In the genomic region with DNA sequence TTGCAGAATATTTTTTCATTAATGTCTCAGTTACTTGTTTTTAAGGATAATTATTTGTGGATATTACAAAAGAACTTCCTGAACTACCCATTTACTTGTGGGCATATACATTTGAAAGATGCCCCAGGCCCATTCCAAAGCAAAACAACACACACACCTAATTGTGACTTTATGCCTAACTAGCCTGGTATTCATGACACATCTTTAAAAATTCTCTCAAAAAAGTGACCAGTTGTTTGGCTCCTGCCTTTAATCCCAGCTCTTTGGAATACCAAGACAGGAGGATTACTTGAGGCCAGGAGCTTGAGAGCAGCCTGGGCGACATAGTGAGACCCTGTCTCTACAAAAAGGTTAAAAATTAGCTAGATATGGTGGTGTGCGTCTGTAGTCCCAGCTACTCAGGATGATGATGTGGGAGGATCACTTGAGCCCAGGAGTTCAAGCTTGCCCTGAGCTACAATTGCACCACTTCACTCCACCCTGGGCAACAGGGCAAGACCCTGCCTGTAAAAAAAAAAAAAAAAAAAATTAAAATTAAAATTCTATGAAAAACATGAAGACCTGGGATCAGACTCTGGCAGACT, we compare ENCODE assay signal across 11 cellular contexts. TPM values are rescaled to one million over a fixed set of nuclear protein-coding genes. Genes with fewer than 3 reads are reported as not detected.
A peak's percentile ranks its signal among the peaks of the same experiment; 100 is the strongest.
DNase-seq lines count a peak whose midpoint lies in the region; ATAC-seq, FAIRE-seq and TF ChIP-seq lines count a peak whose summit lies in the region.
"Had no signal": no experiment of that assay in that cellular context is flagged by ENCODE, and none has a peak within 500 bp of the region (broad histone marks: within the 10 kb centered on the region; RNA-seq: fewer than 3 reads in every experiment).

No MANE protein-coding gene starts in this region.

- no peaks in the 10 kb centered on the region for H3K79me1 ChIP-seq in mesendoderm (ENCODE audit: low read length)

- H4K8ac ChIP-seq in mesendoderm (ENCODE audit: low read depth, low read length), result no peak overlapping the region

- no peaks in the 10 kb centered on the region for H3K9me3 ChIP-seq in AG04450 (ENCODE audit: control insufficient read depth, insufficient read depth, low read length)
- no peaks in the 10 kb centered on the region for H3K9me3 ChIP-seq in mucosa of descending colon
- H3K9me3 ChIP-seq: BLaER1 had no signal

- peak overlapping the region; percentile 15 for H2BK120ac ChIP-seq in mesendoderm (ENCODE audit: low read depth, low read length)

- H3K4ac ChIP-seq in mesendoderm (ENCODE audit: low read depth, low read length), result no peak overlapping the region

- intact Hi-C loops in mucosa of descending colon (cut with DNase I, micrococcal nuclease), result no loop called here

- peak overlapping the region; percentile 81 for H3K18ac ChIP-seq in mesendoderm (ENCODE audit: low read length)

- TF ChIP-seq CTCF in AG04450 (IDR thresholded peaks at IDR 0.05; ENCODE audit: low read depth, low read length), result no peak
- TF ChIP-seq CTCF in bronchial epithelial cell (IDR thresholded peaks at IDR 0.05; ENCODE audit: insufficient read depth, low read length, severe bottlenecking), result no peak
- no peak for TF ChIP-seq CTCF in mucosa of descending colon (IDR thresholded peaks at IDR 0.05)

- peak overlapping the region; percentile 10 for H3K56ac ChIP-seq in mesendoderm (ENCODE audit: low read length)

- H3K4me3 ChIP-seq in AG04450 (ENCODE audit: low read depth, low read length) (no peak overlapping the region), bronchial epithelial cell (ENCODE audit: low read depth, low read length) (no peak overlapping the region), mesendoderm (ENCODE audit: low read length) (no peak overlapping the region), mucosa of descending colon (no peak overlapping the region)
- H3K4me3 ChIP-seq: BLaER1 had no signal

- no peak overlapping the region for H3K9ac ChIP-seq in mesendoderm (ENCODE audit: low read length)
- H3K9ac ChIP-seq: BLaER1 had no signal

- WGBS in mesendoderm (ENCODE audit: extremely low coverage, insufficient coverage, low lambda C conversion rate), result no CpG with 5 or more reads among the region's 2 CpGs

- no peaks in the 10 kb centered on the region for H3K27me3 ChIP-seq in AG04450 (ENCODE audit: control insufficient read depth, insufficient read depth, low read length)
- H3K27me3 ChIP-seq in bronchial epithelial cell (ENCODE audit: control insufficient read depth, insufficient read depth, low read length), result no peaks in the 10 kb centered on the region
- no peaks in the 10 kb centered on the region for H3K27me3 ChIP-seq in mesendoderm (ENCODE audit: insufficient read depth, low read length, poor library complexity)
- H3K27me3 ChIP-seq: BLaER1 had no signal

- CTCF ChIA-PET in AG04450 (lab: Charles Lee), result interaction anchor here (0.5 to 2.0 kb wide), 5 partner anchors 58 to 146 kb away, joined by 3 to 15 read pairs (median 5); no protein-coding TSS in a partner anchor

- no peak overlapping the region for H3K23ac ChIP-seq in mesendoderm (ENCODE audit: low read length)

- DNase-seq in AG04450 (ENCODE audit: low read depth, low spot score), result no peak
- DNase-seq in LHCN-M2 (ENCODE audit: low read depth), result peak; percentile 78
- DNase-seq in bronchial epithelial cell (ENCODE audit: low read depth), result peak; percentile 83
- peak; percentile 72 for DNase-seq in mesendoderm
- no peak for DNase-seq in NOMO-1 (lab: John Stamatoyannopoulos, UW; ENCODE audit: unreplicated experiment in 2 of 2)
- no peak for DNase-seq in mucosa of descending colon
- no peak for DNase-seq in D341Med (ENCODE audit: low spot score)
- no peak for DNase-seq in NCI-H1694 treated with DMSO at 0.1 percent for 48 hours (lab: John Stamatoyannopoulos, UW)
- DNase-seq: NCI-H1105 had no signal

- H2BK5ac ChIP-seq in mesendoderm (ENCODE audit: low read length), result no peak overlapping the region

- H2BK15ac ChIP-seq in mesendoderm (replicated peaks; ENCODE audit: low read depth), result no peak overlapping the region

- H3K79me2 ChIP-seq in mesendoderm (ENCODE audit: control insufficient read depth, insufficient read depth, low read length), result no peaks in the 10 kb centered on the region

- no peak overlapping the region for H2AK5ac ChIP-seq in mesendoderm (ENCODE audit: low read length)

- FAIRE-seq in bronchial epithelial cell (lab: Jason Lieb, UNC), result no peak
- FAIRE-seq: GM19239 had no signal

- no peak for ATAC-seq in mucosa of descending colon

- H4K5ac ChIP-seq in mesendoderm (ENCODE audit: low read length), result no peak overlapping the region

- H3K27ac ChIP-seq in AG04450 (ENCODE audit: low read depth, low read length) (peak overlapping the region; percentile 62), mesendoderm (ENCODE audit: low read depth, low read length) (peak overlapping the region; percentile 21)

- no peaks in the 10 kb centered on the region for H3K36me3 ChIP-seq in bronchial epithelial cell (ENCODE audit: control insufficient read depth, insufficient read depth, low read length)
- no peaks in the 10 kb centered on the region for H3K36me3 ChIP-seq in mesendoderm (ENCODE audit: control insufficient read depth, insufficient read depth, low read length)
- no peaks in the 10 kb centered on the region for H3K36me3 ChIP-seq in mucosa of descending colon (ENCODE audit: low read depth)
- H3K36me3 ChIP-seq: BLaER1 had no signal

- POLR2A ChIA-PET in AG04450 (lab: Yijun Ruan, JAX), result interaction anchor here (0.6 to 1.1 kb wide), 2 partner anchors 52 to 813 kb away, joined by 3 to 4 read pairs; partner anchors contain the start of genes AZI2, SLC4A7 and ZCWPW2

- H3K4me2 ChIP-seq in mesendoderm (ENCODE audit: low read length), result no peak overlapping the region
- H3K4me2 ChIP-seq: BLaER1 had no signal

- peaks cover 12% of the 10 kb centered on the region for H3K4me1 ChIP-seq in mesendoderm (ENCODE audit: control insufficient read depth, low read depth, low read length)
- no peaks in the 10 kb centered on the region for H3K4me1 ChIP-seq in mucosa of descending colon (ENCODE audit: low read depth)

RNA-seq across cellular contexts. Expression of gene SLC4A7, which starts 51.7 kb away (rescaled TPM):
- 31.3 and 42.9 TPM in 2 replicates for polyA plus RNA-seq in AG04450 (2011; rRNA removed)
- 43.2 and 80.8 TPM in 2 replicates for polyA minus RNA-seq in AG04450 (2011; rRNA and poly(A)+ RNA removed)
- 58.7 and 62.6 TPM in 2 replicates for total RNA-seq in LHCN-M2 (2014; rRNA removed)
- polyA plus RNA-seq in LHCN-M2 (2012), result 11.1 TPM
- total RNA-seq in bronchial epithelial cell, result 91.4 and 96.6 TPM in 2 replicates
- 41.6 TPM for polyA plus RNA-seq in mesendoderm (2013, experiment 1 of 2)
- 42.5 TPM for polyA plus RNA-seq in mesendoderm (2013, experiment 2 of 2)
- total RNA-seq in mucosa of descending colon, result 10 to 100 TPM; 21.2 to 43.3 (median 22.7) TPM

Comparison
In these comparisons a context has a peak if more than half of its experiments do, and no peak if none do; other contexts are left out.
1. DNase-seq: peak in LHCN-M2 (single experiment), bronchial epithelial cell (single experiment) and mesendoderm (single experiment); none in AG04450 (single experiment), NOMO-1 (0 of 2), mucosa of descending colon (0 of 3), D341Med (single experiment) and NCI-H1694 treated with DMSO at 0.1 percent for 48 hours (single experiment).